In the genomic region with DNA sequence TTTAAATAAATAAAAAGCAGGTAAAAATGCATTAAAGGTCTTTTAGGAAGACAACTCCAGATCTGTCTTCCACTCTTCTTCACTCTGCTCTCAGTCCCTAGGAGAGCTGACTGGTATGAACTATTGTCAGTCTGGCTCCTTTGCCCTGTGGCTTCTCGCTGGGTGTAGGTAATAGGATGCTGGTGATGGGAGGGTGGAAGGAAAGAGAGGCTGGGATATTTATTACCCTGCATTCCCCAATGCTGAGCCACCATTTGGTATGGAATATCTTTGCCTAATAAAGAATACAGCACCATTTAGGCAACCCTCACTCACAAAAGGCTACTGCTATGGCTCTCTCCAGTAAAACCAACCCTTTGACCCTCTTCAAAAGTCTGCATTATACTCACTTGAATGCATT, we compare ENCODE assay signal across 1 cellular context.
TF ChIP-seq lines count a peak whose summit lies in the region.

No MANE protein-coding gene starts in this region.

TF ChIP-seq in H1, 55 proteins besides CTCF, POLR2A, EP300 and RAD21:
- TF ChIP-seq SIRT6 (IDR thresholded peaks at IDR 0.05; ENCODE audit: low read length) (no peak), BACH1 (IDR thresholded peaks at IDR 0.05; ENCODE audit: low read length) (no peak), CBX5 (IDR thresholded peaks at IDR 0.05; ENCODE audit: low read depth, low read length) (no peak), POU5F1 (IDR thresholded peaks at IDR 0.05; ENCODE audit: low read depth, low read length) (no peak), KDM4A (IDR thresholded peaks at IDR 0.05; ENCODE audit: low read depth, low read length, severe bottlenecking) (no peak), TEAD4 (IDR thresholded peaks at IDR 0.05; ENCODE audit: low read depth, low read length) (no peak), TAF1 (IDR thresholded peaks at IDR 0.05; ENCODE audit: low read depth, low read length) (no peak), JUN (IDR thresholded peaks at IDR 0.05; ENCODE audit: low read depth, low read length) (no peak), SRF (IDR thresholded peaks at IDR 0.05; ENCODE audit: low read depth, low read length) (no peak), NRF1 (IDR thresholded peaks at IDR 0.05; ENCODE audit: low read depth, low read length) (no peak), GTF2F1 (IDR thresholded peaks at IDR 0.05; ENCODE audit: borderline replicate concordance, low read depth, low read length) (no peak), EZH2 (IDR thresholded peaks at IDR 0.05; ENCODE audit: low read depth, low read length, severe bottlenecking) (no peak), CTBP2 (IDR thresholded peaks at IDR 0.05; ENCODE audit: borderline replicate concordance, insufficient read depth, insufficient read length, low read length) (no peak), ZNF274 (IDR thresholded peaks at IDR 0.05; ENCODE audit: borderline replicate concordance, extremely low read depth, low read length) (no peak)
